ENCODE assay signal across 8 cellular contexts in the genomic region with DNA sequence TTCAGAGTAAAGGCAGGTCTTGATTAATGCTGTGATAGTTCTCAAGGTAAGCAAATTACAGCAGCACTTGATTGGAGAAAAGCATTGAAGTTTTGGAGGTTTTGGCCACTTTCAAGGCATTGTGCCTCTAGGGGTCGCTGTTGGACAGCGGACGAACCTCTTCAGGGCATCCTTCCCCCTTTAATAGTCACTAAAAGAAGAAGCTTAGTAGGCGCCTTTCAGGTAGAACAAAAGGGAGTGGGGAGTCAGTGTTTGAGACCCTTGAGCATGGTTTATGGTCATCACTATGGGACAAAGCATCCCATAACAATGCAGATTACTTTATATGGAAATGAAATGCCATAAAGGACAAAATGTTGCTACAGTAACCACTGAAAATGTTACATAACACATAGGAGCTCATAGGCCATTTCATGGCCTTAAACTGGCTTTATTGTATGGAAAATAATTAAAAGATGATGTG.
DNase-seq lines count a peak whose midpoint lies in the region; ATAC-seq and TF ChIP-seq lines count a peak whose summit lies in the region.

No MANE protein-coding gene starts in this region.

- H3K27me3 Mint-ChIP-seq in activated T-helper 2 cell treated with anti-CD3 and anti-CD28 coated beads, Interferon-gamma antibody, Interleukin-2, Interleukin-4, amounts not matched to agents 10 μg/mL and 5 μg/mL and 100 μg/mL, durations not matched to agents 14 hours and 24 hours and 36 hours (ENCODE audit: low read depth), result peaks cover 6% of the 10 kb centered on the region
- no peaks in the 10 kb centered on the region for H3K27me3 Mint-ChIP-seq in neural crest cell (ENCODE audit: low read depth)
- H3K27me3 Mint-ChIP-seq in stimulated activated naive CD8-positive, alpha-beta T cell treated with anti-CD3 and anti-CD28 coated beads, Interleukin-15, amount 100 ng/mL, for 72 hours, result peaks cover 9% of the 10 kb centered on the region

- intact Hi-C loops in activated T-helper 2 cell treated with anti-CD3 and anti-CD28 coated beads, Interferon-gamma antibody, Interleukin-2, Interleukin-4, amounts not matched to agents 10 μg/mL and 5 μg/mL and 100 μg/mL, durations not matched to agents 14 hours and 24 hours and 36 hours (cut with micrococcal nuclease), result loop anchor here (1.0 to 5.0 kb wide), 4 partner anchors 430 to 1269 kb away; no protein-coding TSS in a partner anchor

- peak overlapping the region; percentile 34 for H3K4me2 ChIP-seq in Karpas-422 (ENCODE audit: low read depth, low read length, poor library complexity, severe bottlenecking)

- H3K4me1 ChIP-seq in Karpas-422 (ENCODE audit: low read length), result peaks cover 6% of the 10 kb centered on the region; the same call in 1 of the 2 replicates

- H4K20me1 ChIP-seq in Karpas-422 (ENCODE audit: insufficient read depth, low read depth, low read length), result no peaks in the 10 kb centered on the region

- peak overlapping the region; percentile 78 for H3K4me3 Mint-ChIP-seq in activated T-helper 2 cell treated with anti-CD3 and anti-CD28 coated beads, Interferon-gamma antibody, Interleukin-2, Interleukin-4, amounts not matched to agents 10 μg/mL and 5 μg/mL and 100 μg/mL, durations not matched to agents 14 hours and 24 hours and 36 hours (ENCODE audit: low read depth)
- peak overlapping the region; percentile 90 for H3K4me3 Mint-ChIP-seq in neural crest cell
- H3K4me3 Mint-ChIP-seq in stimulated activated naive CD8-positive, alpha-beta T cell treated with anti-CD3 and anti-CD28 coated beads, Interleukin-15, amount 100 ng/mL, for 72 hours, result peak overlapping the region; percentile 86 to 96

- no peak overlapping the region for H3K9ac ChIP-seq in Karpas-422 (ENCODE audit: low read length)

- peak; percentile 60 for DNase-seq in D341Med (ENCODE audit: low spot score)
- DNase-seq in Karpas-422, result peak; percentile 94
- DNase-seq in RPMI8226, result peak; percentile 73
- peak; percentile 64 for DNase-seq in activated T-helper 2 cell treated with anti-CD3 and anti-CD28 coated beads, Interferon-gamma antibody, Interleukin-2, Interleukin-4, amounts not matched to agents 10 μg/mL and 5 μg/mL and 100 μg/mL, durations not matched to agents 14 hours and 24 hours and 36 hours (ENCODE audit: low spot score)
- DNase-seq in foreskin fibroblast, result peak; percentile 60 to 92
- peak; percentile 96 for DNase-seq in neural crest cell (ENCODE audit: low read depth, low spot score)
- DNase-seq in stimulated activated naive CD8-positive, alpha-beta T cell treated with anti-CD3 and anti-CD28 coated beads, Interleukin-15, amount 100 ng/mL, for 72 hours, result peak; percentile 76 to 82

- H3K27ac ChIP-seq in Karpas-422 (ENCODE audit: low read length), result no peak overlapping the region

- H3K4me3 ChIP-seq in Karpas-422 (ENCODE audit: low read length) (peak overlapping the region; percentile 8; the same call in 1 of the 2 replicates), foreskin fibroblast (ENCODE audit: low read depth in 1 of 2, low read length in 2 of 2) (peak overlapping the region; percentile 52 to 65)

- no peaks in the 10 kb centered on the region for H3K9me2 ChIP-seq in Karpas-422 (replicated peaks; ENCODE audit: insufficient read depth, low read length)

- no peaks in the 10 kb centered on the region for H3K9me3 Mint-ChIP-seq in activated T-helper 2 cell treated with anti-CD3 and anti-CD28 coated beads, Interferon-gamma antibody, Interleukin-2, Interleukin-4, amounts not matched to agents 10 μg/mL and 5 μg/mL and 100 μg/mL, durations not matched to agents 14 hours and 24 hours and 36 hours
- H3K9me3 Mint-ChIP-seq in neural crest cell, result peaks cover 3% of the 10 kb centered on the region
- no peaks in the 10 kb centered on the region for H3K9me3 Mint-ChIP-seq in stimulated activated naive CD8-positive, alpha-beta T cell treated with anti-CD3 and anti-CD28 coated beads, Interleukin-15, amount 100 ng/mL, for 72 hours

- no peaks in the 10 kb centered on the region for H3K36me3 ChIP-seq in Karpas-422 (ENCODE audit: insufficient read depth, low read length)

- H3K79me2 ChIP-seq in Karpas-422 (ENCODE audit: low read length), result no peaks in the 10 kb centered on the region

- H3K27ac Mint-ChIP-seq in activated T-helper 2 cell treated with anti-CD3 and anti-CD28 coated beads, Interferon-gamma antibody, Interleukin-2, Interleukin-4, amounts not matched to agents 10 μg/mL and 5 μg/mL and 100 μg/mL, durations not matched to agents 14 hours and 24 hours and 36 hours, result no peak overlapping the region
- peak overlapping the region; percentile 95 for H3K27ac Mint-ChIP-seq in neural crest cell (ENCODE audit: unreplicated experiment)
- peak overlapping the region; percentile 54 to 83 for H3K27ac Mint-ChIP-seq in stimulated activated naive CD8-positive, alpha-beta T cell treated with anti-CD3 and anti-CD28 coated beads, Interleukin-15, amount 100 ng/mL, for 72 hours

- no peaks in the 10 kb centered on the region for H3K36me3 Mint-ChIP-seq in activated T-helper 2 cell treated with anti-CD3 and anti-CD28 coated beads, Interferon-gamma antibody, Interleukin-2, Interleukin-4, amounts not matched to agents 10 μg/mL and 5 μg/mL and 100 μg/mL, durations not matched to agents 14 hours and 24 hours and 36 hours (ENCODE audit: low read depth)
- H3K36me3 Mint-ChIP-seq in neural crest cell (ENCODE audit: low read depth), result peaks cover 2% of the 10 kb centered on the region

- peaks cover 3% of the 10 kb centered on the region for H3K4me1 Mint-ChIP-seq in activated T-helper 2 cell treated with anti-CD3 and anti-CD28 coated beads, Interferon-gamma antibody, Interleukin-2, Interleukin-4, amounts not matched to agents 10 μg/mL and 5 μg/mL and 100 μg/mL, durations not matched to agents 14 hours and 24 hours and 36 hours (ENCODE audit: low read depth)
- H3K4me1 Mint-ChIP-seq in neural crest cell, result peaks cover 49% of the 10 kb centered on the region
- H3K4me1 Mint-ChIP-seq in stimulated activated naive CD8-positive, alpha-beta T cell treated with anti-CD3 and anti-CD28 coated beads, Interleukin-15, amount 100 ng/mL, for 72 hours, result peaks cover 10% of the 10 kb centered on the region

- H2AFZ ChIP-seq in Karpas-422 (ENCODE audit: low read length), result 0 out of 2 replicates have a peak overlapping the region, but pooled peaks have one; percentile 50

- peak; percentile 90 for ATAC-seq in GM21723 (IDR thresholded peaks at IDR 0.05; ENCODE audit: unreplicated experiment)
- peak; percentile 84 for ATAC-seq in stimulated activated naive CD8-positive, alpha-beta T cell treated with anti-CD3 and anti-CD28 coated beads, Interleukin-15, amount 100 ng/mL, for 72 hours

- TF ChIP-seq CTCF in foreskin fibroblast (IDR thresholded peaks at IDR 0.05; ENCODE audit: low read depth, low read length), result peak; percentile 81
- peak; percentile 100 for TF ChIP-seq CTCF in neural crest cell (conservative IDR thresholded peaks at IDR 0.05)

- no peaks in the 10 kb centered on the region for H3K27me3 ChIP-seq in Karpas-422 (ENCODE audit: low read length)

- H3K9me3 ChIP-seq in Karpas-422 (ENCODE audit: low read length), result no peaks in the 10 kb centered on the region
